1 cellular context compared by ENCODE assay signal in genomic region chr22:38273135-38273761, GRCh38.
TF ChIP-seq lines count a peak whose summit lies in the region.

No MANE protein-coding gene starts in this region.

TF ChIP-seq in GM12878, 131 proteins besides CTCF, POLR2A, EP300 and RAD21 (continued from another document):
- peak; percentile 93 for TF ChIP-seq MLLT1 (IDR thresholded peaks at IDR 0.05)
- TF ChIP-seq ZBTB40 (IDR thresholded peaks at IDR 0.05; ENCODE audit: borderline replicate concordance): peak; percentile 59
- TF ChIP-seq ZBTB11 (CRISPR knock-in tag; IDR thresholded peaks at IDR 0.05): no peak
- TF ChIP-seq CREM (IDR thresholded peaks at IDR 0.05; ENCODE audit: low read depth): peak; percentile 12; the same call in 1 of the 2 replicates
- TF ChIP-seq PAX8 (IDR thresholded peaks at IDR 0.05): no peak
- TF ChIP-seq NR2C1 (IDR thresholded peaks at IDR 0.05): no peak
